In genomic region chr6:51995214-51995735, GRCh38 we compare ENCODE assay signal across 16 cellular contexts.
DNase-seq lines count a peak whose midpoint lies in the region; ATAC-seq, FAIRE-seq and TF ChIP-seq lines count a peak whose summit lies in the region.
"Had no signal": no experiment of that assay in that cellular context is flagged by ENCODE, and none has a peak within 500 bp of the region (broad histone marks: within the 10 kb centered on the region; RNA-seq: fewer than 3 reads in every experiment).

No MANE protein-coding gene starts in this region.

- H3K27ac ChIP-seq in OCI-LY7 (ENCODE audit: low read depth, low read length, poor library complexity, severe bottlenecking) (no peak overlapping the region), endodermal cell (ENCODE audit: low read depth, low read length) (no peak overlapping the region), small intestine (ENCODE audit: low read depth in 1 of 2, low read length in 1 of 2) (no peak overlapping the region)
- H3K27ac ChIP-seq: A549, BLaER1 had no signal

- no peak overlapping the region for H3K4me3 ChIP-seq in OCI-LY7 (ENCODE audit: low read depth, low read length, poor library complexity, severe bottlenecking)
- H3K4me3 ChIP-seq in endodermal cell (ENCODE audit: low read length), result peak overlapping the region; percentile 19
- no peak overlapping the region for H3K4me3 ChIP-seq in mucosa of descending colon
- no peak overlapping the region for H3K4me3 ChIP-seq in small intestine (ENCODE audit: low read depth in 1 of 2, low read length in 2 of 2)
- no peak overlapping the region for H3K4me3 ChIP-seq in BE2C (ENCODE audit: low read depth, low read length)
- H3K4me3 ChIP-seq: A549, BLaER1 had no signal

- FAIRE-seq in small intestine (lab: Jason Lieb, UNC), result no peak
- FAIRE-seq: A549, GM19239, HTR-8/SVneo had no signal

- no TSS peak for BruUV-seq in OCI-LY7 (replicated peaks; lab: Mats Ljungman, UMichigan)

- no peaks in the 10 kb centered on the region for H3K79me2 ChIP-seq in OCI-LY7 (ENCODE audit: insufficient read depth, low read depth, low read length)

- intact Hi-C loops in OCI-LY7 (cut with micrococcal nuclease; ENCODE audit: unreplicated experiment) (no loop called here), mucosa of descending colon (cut with DNase I, micrococcal nuclease) (no loop called here)

- peaks cover 24% of the 10 kb centered on the region for H3K4me1 Mint-ChIP-seq in endodermal cell

- peaks cover 6% of the 10 kb centered on the region; the same call in 1 of the 2 replicates for H3K9me2 ChIP-seq in OCI-LY7 (ENCODE audit: insufficient read depth, low read length)

- H3K9me3 Mint-ChIP-seq in endodermal cell, result no peaks in the 10 kb centered on the region

- ATAC-seq in mucosa of descending colon (peak; percentile 85), GM18867 (IDR thresholded peaks at IDR 0.05; ENCODE audit: unreplicated experiment) (no peak)
- ATAC-seq: A549 had no signal

- no peak overlapping the region for H3K9ac ChIP-seq in endodermal cell (ENCODE audit: extremely low read depth, low read length, poor library complexity, severe bottlenecking)
- H3K9ac ChIP-seq: BLaER1 had no signal

- H3K36me3 ChIP-seq in OCI-LY7 (ENCODE audit: insufficient read depth, low read length) (no peaks in the 10 kb centered on the region), endodermal cell (ENCODE audit: control insufficient read depth, insufficient read depth, low read length) (no peaks in the 10 kb centered on the region), mucosa of descending colon (ENCODE audit: low read depth) (no peaks in the 10 kb centered on the region), small intestine (ENCODE audit: control insufficient read depth in 2 of 2, insufficient read depth in 2 of 2, low read length in 2 of 2) (no peaks in the 10 kb centered on the region), BE2C (no peaks in the 10 kb centered on the region)
- H3K36me3 ChIP-seq: BLaER1 had no signal

- H3K4me1 ChIP-seq in OCI-LY7 (ENCODE audit: insufficient read depth, low read length, poor library complexity, severe bottlenecking) (peaks cover 22% of the 10 kb centered on the region), endodermal cell (ENCODE audit: control insufficient read depth, insufficient read depth, low read length) (peaks cover 9% of the 10 kb centered on the region), mucosa of descending colon (ENCODE audit: low read depth) (no peaks in the 10 kb centered on the region), small intestine (ENCODE audit: control insufficient read depth in 2 of 2, insufficient read depth in 1 of 2, low read depth in 1 of 2, low read length in 1 of 2) (no peaks in the 10 kb centered on the region), BE2C (peaks cover 19% of the 10 kb centered on the region)
- H3K4me1 ChIP-seq: A549 had no signal

- POLR2A ChIA-PET in OCI-LY7 (lab: Charles Lee), result no interaction called here

- TF ChIP-seq CTCF in OCI-LY7 (conservative IDR thresholded peaks at IDR 0.05; ENCODE audit: low read length) (no peak), endodermal cell (conservative IDR thresholded peaks at IDR 0.05) (no peak), mucosa of descending colon (IDR thresholded peaks at IDR 0.05) (no peak), BE2C (IDR thresholded peaks at IDR 0.05; ENCODE audit: low read depth, low read length) (no peak)

- no peaks in the 10 kb centered on the region for H3K27me3 Mint-ChIP-seq in endodermal cell (ENCODE audit: insufficient read depth)

- H3K27ac Mint-ChIP-seq in endodermal cell, result peak overlapping the region; percentile 24
- H3K27ac Mint-ChIP-seq: HFFc6 had no signal

- H3K4me2 ChIP-seq in OCI-LY7 (ENCODE audit: low read length), result no peak overlapping the region
- H3K4me2 ChIP-seq: A549 had no signal

- CTCF ChIA-PET in OCI-LY7 (lab: Charles Lee; ENCODE audit: unreplicated experiment), result no interaction called here

- no peaks in the 10 kb centered on the region for H4K20me1 ChIP-seq in OCI-LY7 (ENCODE audit: insufficient read depth, low read length)
- H4K20me1 ChIP-seq: BLaER1 had no signal

- H3K4me3 Mint-ChIP-seq in endodermal cell, result no peak overlapping the region
- H3K4me3 Mint-ChIP-seq: HFFc6 had no signal

- H3K9me3 ChIP-seq in OCI-LY7 (ENCODE audit: low read length) (no peaks in the 10 kb centered on the region), endodermal cell (ENCODE audit: control insufficient read depth, low read length) (no peaks in the 10 kb centered on the region), mucosa of descending colon (no peaks in the 10 kb centered on the region), small intestine (ENCODE audit: control insufficient read depth, low read depth) (no peaks in the 10 kb centered on the region), BE2C (no peaks in the 10 kb centered on the region)
- H3K9me3 ChIP-seq: A549, BLaER1 had no signal

- peak overlapping the region; percentile 38; the same call in 1 of the 2 replicates for H2AFZ ChIP-seq in OCI-LY7 (ENCODE audit: low read length)

- H3K36me3 Mint-ChIP-seq in endodermal cell (ENCODE audit: low read depth), result no peaks in the 10 kb centered on the region

- H3K27me3 ChIP-seq in endodermal cell (ENCODE audit: control insufficient read depth, insufficient read depth, low read length, poor library complexity, severe bottlenecking), result no peaks in the 10 kb centered on the region
- no peaks in the 10 kb centered on the region for H3K27me3 ChIP-seq in small intestine (ENCODE audit: control insufficient read depth in 2 of 2, insufficient read depth in 2 of 2, low read length in 2 of 2)
- H3K27me3 ChIP-seq in BE2C, result no peaks in the 10 kb centered on the region
- H3K27me3 ChIP-seq: BLaER1 had no signal

- 38 to 70% methylated on average over 1 of the region's 1 CpG for WGBS in endodermal cell (ENCODE audit: insufficient coverage in 1 of 2, insufficient read length in 1 of 2), 2 experiments
- WGBS in small intestine, 3 donors, result 10 to 43% (median 39%) methylated on average over 1 of the region's 1 CpG

- no peak for DNase-seq in OCI-LY7 (ENCODE audit: low spot score)
- no peak for DNase-seq in endodermal cell
- DNase-seq in mucosa of descending colon, result no peak
- DNase-seq in small intestine, result peak; percentile 19
- no peak for DNase-seq in activated T-cell treated with anti-CD3 and anti-CD28 coated beads, Interleukin-2, amount 50 U/mL, for 1 hour
- DNase-seq in BE2C, result no peak
- no peak for DNase-seq in NCI-H526 (lab: John Stamatoyannopoulos, UW)
- DNase-seq: Calu3, DMS 273 treated with DMSO at 0.1 percent for 48 hours, HCEC 1CT, HFFc6 had no signal
